ENCODE assay signal across 18 cellular contexts in genomic region chr13:64206430-64207225, GRCh38.
DNase-seq lines count a peak whose midpoint lies in the region; ATAC-seq and TF ChIP-seq lines count a peak whose summit lies in the region.
"Had no signal": no experiment of that assay in that cellular context is flagged by ENCODE, and none has a peak within 500 bp of the region (broad histone marks: within the 10 kb centered on the region; RNA-seq: fewer than 3 reads in every experiment).

No MANE protein-coding gene starts in this region.

- peaks cover 7% of the 10 kb centered on the region in 2 donors for H3K9me3 ChIP-seq in neuronal stem cell (replicated peaks in 1 of 2; ENCODE audit: control insufficient read depth in 2 of 2, insufficient read depth in 1 of 2, low read depth in 1 of 2, low read length in 2 of 2)
- H3K9me3 ChIP-seq in smooth muscle cell (replicated peaks; ENCODE audit: low read depth), result no peaks in the 10 kb centered on the region

- no peaks in the 10 kb centered on the region for H3F3A ChIP-seq in smooth muscle cell (ENCODE audit: low read depth)

- H3K4ac ChIP-seq in neuronal stem cell (ENCODE audit: low read length), result no peak overlapping the region

- peaks cover 18% of the 10 kb centered on the region for H3K9me3 Mint-ChIP-seq in natural killer cell treated with Interleukin-12 subunit alpha and Interleukin-12 subunit beta and Interleukin-15 and Interleukin-18, amount 100 ng/mL, for 72 hours
- H3K9me3 Mint-ChIP-seq in natural killer cell, result peaks cover 12 to 18% of the 10 kb centered on the region in 2 donors
- peaks cover 4% of the 10 kb centered on the region for H3K9me3 Mint-ChIP-seq in activated CD8-positive, alpha-beta memory T cell treated with anti-CD3 and anti-CD28 coated beads, Interleukin-2, amount 10 ng/mL, durations not matched to agents 7 days and 5 days (ENCODE audit: low read depth)

- H3K4me3 Mint-ChIP-seq in natural killer cell treated with Interleukin-12 subunit alpha and Interleukin-12 subunit beta and Interleukin-15 and Interleukin-18, amount 100 ng/mL, for 72 hours, result no peak overlapping the region
- no peak overlapping the region for H3K4me3 Mint-ChIP-seq in natural killer cell
- H3K4me3 Mint-ChIP-seq in activated CD8-positive, alpha-beta memory T cell treated with anti-CD3 and anti-CD28 coated beads, Interleukin-2, amount 10 ng/mL, durations not matched to agents 7 days and 5 days, result no peak overlapping the region
- H3K4me3 Mint-ChIP-seq: CD4-positive, alpha-beta memory T cell had no signal

- no peaks in the 10 kb centered on the region for H3K4me1 Mint-ChIP-seq in natural killer cell treated with Interleukin-12 subunit alpha and Interleukin-12 subunit beta and Interleukin-15 and Interleukin-18, amount 100 ng/mL, for 72 hours (ENCODE audit: low read depth in 2 of 2)
- no peaks in the 10 kb centered on the region for H3K4me1 Mint-ChIP-seq in natural killer cell
- no peaks in the 10 kb centered on the region for H3K4me1 Mint-ChIP-seq in activated CD8-positive, alpha-beta memory T cell treated with anti-CD3 and anti-CD28 coated beads, Interleukin-2, amount 10 ng/mL, durations not matched to agents 7 days and 5 days
- H3K4me1 Mint-ChIP-seq: CD4-positive, alpha-beta memory T cell had no signal

- no peak overlapping the region for H3K18ac ChIP-seq in neuronal stem cell (ENCODE audit: low read length)

- peak; percentile 54 for DNase-seq in natural killer cell treated with Interleukin-12 subunit alpha and Interleukin-12 subunit beta and Interleukin-15 and Interleukin-18, amount 100 ng/mL, for 72 hours (ENCODE audit: low spot score)
- no peak for DNase-seq in natural killer cell
- DNase-seq in epithelial cell of esophagus (ENCODE audit: low read depth), result peak; percentile 1
- no peak for DNase-seq in neuronal stem cell (ENCODE audit: low spot score)
- DNase-seq in cortex of kidney (lab: John Stamatoyannopoulos, UW), result no peak
- no peak for DNase-seq in smooth muscle cell (lab: John Stamatoyannopoulos, UW; ENCODE audit: unreplicated experiment)
- DNase-seq in activated CD8-positive, alpha-beta memory T cell treated with anti-CD3 and anti-CD28 coated beads, Interleukin-2, amount 10 ng/mL, durations not matched to agents 7 days and 5 days, result no peak
- DNase-seq: CD4-positive, alpha-beta memory T cell; DMS153; GDM1; GOT3; NCI-H1436; NCI-H2029; NCI-H446 treated with DMSO at 0.1 percent for 48 hours; NCI-H748 treated with DMSO at 0.1 percent for 48 hours; NK-92 treated with Interleukin-12 subunit alpha and Interleukin-12 subunit beta, amount 100 ng/mL, for 24 hours had no signal

- H4K20me1 ChIP-seq in smooth muscle cell (ENCODE audit: low read depth), result no peaks in the 10 kb centered on the region
- H4K20me1 ChIP-seq: BLaER1 had no signal

- H2AFZ ChIP-seq in neuronal stem cell (ENCODE audit: low read length), result no peak overlapping the region
- H2AFZ ChIP-seq in smooth muscle cell (ENCODE audit: low read depth), result no peak overlapping the region

- peak overlapping the region; percentile 94 for H3K14ac ChIP-seq in neuronal stem cell (ENCODE audit: low read length)

- H2BK5ac ChIP-seq in neuronal stem cell (ENCODE audit: low read length), result no peak overlapping the region

- peak overlapping the region; percentile 23 for H4K8ac ChIP-seq in neuronal stem cell (ENCODE audit: low read depth, low read length)

- H2BK12ac ChIP-seq in neuronal stem cell (ENCODE audit: low read length), result no peak overlapping the region

- H3K27ac ChIP-seq in neuronal stem cell (replicated peaks; ENCODE audit: low read length) (no peak overlapping the region), smooth muscle cell (ENCODE audit: low read depth) (no peak overlapping the region)
- H3K27ac ChIP-seq: BLaER1 had no signal

- H3K9ac ChIP-seq in neuronal stem cell (ENCODE audit: low read depth, low read length, poor library complexity) (no peak overlapping the region), smooth muscle cell (ENCODE audit: low read depth) (no peak overlapping the region)
- H3K9ac ChIP-seq: BLaER1 had no signal

- H3K4me2 ChIP-seq in neuronal stem cell (ENCODE audit: insufficient read depth, low read length, poor library complexity, severe bottlenecking) (no peak overlapping the region), smooth muscle cell (no peak overlapping the region)
- H3K4me2 ChIP-seq: BLaER1 had no signal

- H2BK120ac ChIP-seq in neuronal stem cell (ENCODE audit: low read depth, low read length), result no peak overlapping the region

- H3K27me3 ChIP-seq in neuronal stem cell (ENCODE audit: control insufficient read depth in 3 of 3, insufficient read depth in 3 of 3, low read depth in 1 of 3, low read length in 3 of 3), result no peaks in the 10 kb centered on the region
- H3K27me3 ChIP-seq in smooth muscle cell (ENCODE audit: low read depth), result no peaks in the 10 kb centered on the region
- H3K27me3 ChIP-seq: BLaER1 had no signal

- WGBS in neuronal stem cell (ENCODE audit: extremely low coverage in 2 of 2, insufficient read length in 2 of 2, insufficient replicate concordance in 1 of 2), 2 donors, result no CpG with 5 or more reads among the region's 9 CpGs
- WGBS in smooth muscle cell (ENCODE audit: low lambda C conversion rate), result 84% methylated on average over 9 of the region's 9 CpGs

- H4K91ac ChIP-seq in neuronal stem cell (ENCODE audit: low read depth, low read length, poor library complexity), result no peak overlapping the region

- no peaks in the 10 kb centered on the region for H3K36me3 Mint-ChIP-seq in natural killer cell treated with Interleukin-12 subunit alpha and Interleukin-12 subunit beta and Interleukin-15 and Interleukin-18, amount 100 ng/mL, for 72 hours
- no peaks in the 10 kb centered on the region for H3K36me3 Mint-ChIP-seq in natural killer cell
- H3K36me3 Mint-ChIP-seq in activated CD8-positive, alpha-beta memory T cell treated with anti-CD3 and anti-CD28 coated beads, Interleukin-2, amount 10 ng/mL, durations not matched to agents 7 days and 5 days, result no peaks in the 10 kb centered on the region
- H3K36me3 Mint-ChIP-seq: CD4-positive, alpha-beta memory T cell had no signal

- H3K79me2 ChIP-seq in smooth muscle cell (ENCODE audit: low read depth), result no peaks in the 10 kb centered on the region

- CTCF ChIA-PET in activated CD8-positive, alpha-beta memory T cell treated with anti-CD3 and anti-CD28 coated beads, Interleukin-2, amount 10 ng/mL, durations not matched to agents 7 days and 5 days (lab: Charles Lee), result no interaction called here

- H3K27me3 Mint-ChIP-seq in natural killer cell treated with Interleukin-12 subunit alpha and Interleukin-12 subunit beta and Interleukin-15 and Interleukin-18, amount 100 ng/mL, for 72 hours, result no peaks in the 10 kb centered on the region
- no peaks in the 10 kb centered on the region for H3K27me3 Mint-ChIP-seq in natural killer cell (ENCODE audit: low read depth in 2 of 2)
- no peaks in the 10 kb centered on the region for H3K27me3 Mint-ChIP-seq in activated CD8-positive, alpha-beta memory T cell treated with anti-CD3 and anti-CD28 coated beads, Interleukin-2, amount 10 ng/mL, durations not matched to agents 7 days and 5 days
- H3K27me3 Mint-ChIP-seq: CD4-positive, alpha-beta memory T cell had no signal

- H3K79me1 ChIP-seq in neuronal stem cell (ENCODE audit: low read depth, low read length), result no peaks in the 10 kb centered on the region

- H3K23ac ChIP-seq in neuronal stem cell (ENCODE audit: low read depth, low read length, poor library complexity), result no peak overlapping the region

- H2BK15ac ChIP-seq in neuronal stem cell (ENCODE audit: low read length), result no peak overlapping the region

- intact Hi-C loops in natural killer cell (cut with micrococcal nuclease), result no loop called here

- no peak for TF ChIP-seq CTCF in natural killer cell (IDR thresholded peaks at IDR 0.05)
- TF ChIP-seq CTCF in epithelial cell of esophagus (IDR thresholded peaks at IDR 0.05; ENCODE audit: insufficient read depth, low read depth, low read length, missing control alignments), result no peak
- no peak for TF ChIP-seq CTCF in smooth muscle cell (IDR thresholded peaks at IDR 0.05; ENCODE audit: borderline replicate concordance, insufficient read depth, poor library complexity, severe bottlenecking)

- no peak overlapping the region for H3K27ac Mint-ChIP-seq in natural killer cell treated with Interleukin-12 subunit alpha and Interleukin-12 subunit beta and Interleukin-15 and Interleukin-18, amount 100 ng/mL, for 72 hours
- H3K27ac Mint-ChIP-seq in natural killer cell, result no peak overlapping the region
- no peak overlapping the region for H3K27ac Mint-ChIP-seq in activated CD8-positive, alpha-beta memory T cell treated with anti-CD3 and anti-CD28 coated beads, Interleukin-2, amount 10 ng/mL, durations not matched to agents 7 days and 5 days
- H3K27ac Mint-ChIP-seq: CD4-positive, alpha-beta memory T cell had no signal

- H3K36me3 ChIP-seq in neuronal stem cell (replicated peaks in 1 of 2; ENCODE audit: control insufficient read depth in 2 of 2, insufficient read depth in 2 of 2, low read length in 2 of 2) (no peaks in the 10 kb centered on the region), smooth muscle cell (ENCODE audit: low read depth) (no peaks in the 10 kb centered on the region)
- H3K36me3 ChIP-seq: BLaER1 had no signal

- no peak for ATAC-seq in natural killer cell treated with Interleukin-12 subunit alpha and Interleukin-12 subunit beta and Interleukin-15 and Interleukin-18, amount 100 ng/mL, for 72 hours
- ATAC-seq in natural killer cell, result no peak
- no peak for ATAC-seq in activated CD8-positive, alpha-beta memory T cell treated with anti-CD3 and anti-CD28 coated beads, Interleukin-2, amount 10 ng/mL, durations not matched to agents 7 days and 5 days
- ATAC-seq: Right ventricle myocardium inferior had no signal

- H2AK5ac ChIP-seq in neuronal stem cell (ENCODE audit: low read depth, low read length), result no peak overlapping the region

- H3K4me1 ChIP-seq in neuronal stem cell (ENCODE audit: control insufficient read depth in 2 of 2, insufficient read depth in 1 of 2, low read depth in 1 of 2, low read length in 2 of 2), result no peaks in the 10 kb centered on the region
- H3K4me1 ChIP-seq in smooth muscle cell (ENCODE audit: low read depth), result no peaks in the 10 kb centered on the region
- H3K4me1 ChIP-seq: BLaER1 had no signal

- no peak overlapping the region for H3K4me3 ChIP-seq in epithelial cell of esophagus (ENCODE audit: low read length)
- peak overlapping the region in 1 of 2 donors; percentile 3 for H3K4me3 ChIP-seq in neuronal stem cell (ENCODE audit: low read length in 2 of 2)
- no peak overlapping the region for H3K4me3 ChIP-seq in smooth muscle cell
- H3K4me3 ChIP-seq: BLaER1 had no signal

Comparison
In these comparisons a context has a peak if more than half of its experiments do, and no peak if none do; other contexts are left out.
1. DNase-seq: peak in natural killer cell treated with Interleukin-12 subunit alpha and Interleukin-12 subunit beta and Interleukin-15 and Interleukin-18, amount 100 ng/mL, for 72 hours (single experiment) and epithelial cell of esophagus (single experiment); none in natural killer cell (single experiment), neuronal stem cell (single experiment), cortex of kidney (single experiment), smooth muscle cell (single experiment) and activated CD8-positive, alpha-beta memory T cell treated with anti-CD3 and anti-CD28 coated beads, Interleukin-2, amount 10 ng/mL, durations not matched to agents 7 days and 5 days (single experiment).